ENCODE assay signal across 20 cellular contexts in the genomic region with DNA sequence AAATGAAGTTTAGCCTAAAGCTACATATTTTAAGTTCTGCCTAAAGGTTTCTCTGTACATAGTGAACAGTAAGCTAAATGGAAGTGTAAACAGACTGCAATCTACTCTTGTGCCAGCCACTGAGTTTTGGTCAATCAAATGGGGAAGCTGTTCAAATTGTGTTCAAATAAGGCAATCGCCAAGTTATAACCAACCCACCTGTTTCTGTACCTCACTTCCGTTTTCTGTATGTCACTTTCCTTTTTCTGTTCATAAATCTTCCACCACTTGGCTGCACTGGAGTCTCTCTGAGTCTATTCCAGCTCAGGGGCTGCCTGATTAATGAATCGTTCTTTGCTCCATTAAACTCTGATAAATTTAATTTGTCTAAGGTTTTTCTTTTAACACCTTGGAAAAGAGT. TPM values are rescaled to one million over a fixed set of nuclear protein-coding genes. Genes with fewer than 3 reads are reported as not detected.
A peak's percentile ranks its signal among the peaks of the same experiment; 100 is the strongest.
DNase-seq lines count a peak whose midpoint lies in the region; ATAC-seq, FAIRE-seq and TF ChIP-seq lines count a peak whose summit lies in the region.
"Had no signal": no experiment of that assay in that cellular context is flagged by ENCODE, and none has a peak within 500 bp of the region (broad histone marks: within the 10 kb centered on the region; RNA-seq: fewer than 3 reads in every experiment).

No MANE protein-coding gene starts in this region.

- H3K36me3 ChIP-seq in OCI-LY7 (ENCODE audit: insufficient read depth, low read length) (no peaks in the 10 kb centered on the region), Caco-2 (ENCODE audit: control insufficient read depth, insufficient read depth, low read length) (no peaks in the 10 kb centered on the region)
- H3K36me3 ChIP-seq: cardiac muscle cell had no signal

- H3K4me3 Mint-ChIP-seq in Caco-2 (ENCODE audit: unreplicated experiment) (no peak overlapping the region), endothelial cell (ENCODE audit: unreplicated experiment) (no peak overlapping the region)
- H3K4me3 Mint-ChIP-seq: activated naive CD8-positive, alpha-beta T cell treated with anti-CD3 and anti-CD28 coated beads, Interleukin-2, amount 10 ng/mL, durations not matched to agents 7 days and 5 days; nephron progenitor cell had no signal

- H3K27me3 Mint-ChIP-seq in Caco-2 (ENCODE audit: insufficient read depth, unreplicated experiment) (no peaks in the 10 kb centered on the region), endothelial cell (ENCODE audit: unreplicated experiment) (peaks cover 2% of the 10 kb centered on the region)

- H3K27ac Mint-ChIP-seq in Caco-2 (ENCODE audit: unreplicated experiment) (no peak overlapping the region), endothelial cell (ENCODE audit: unreplicated experiment) (no peak overlapping the region)
- H3K27ac Mint-ChIP-seq: activated naive CD8-positive, alpha-beta T cell treated with anti-CD3 and anti-CD28 coated beads, Interleukin-2, amount 10 ng/mL, durations not matched to agents 7 days and 5 days; nephron progenitor cell had no signal

- TF ChIP-seq CTCF in OCI-LY7 (conservative IDR thresholded peaks at IDR 0.05; ENCODE audit: low read length) (no peak), Caco-2 (IDR thresholded peaks at IDR 0.05; ENCODE audit: insufficient read depth in 1 of 2, low read depth in 1 of 2, low read length in 1 of 2, severe bottlenecking in 1 of 2, unreplicated experiment in 1 of 2) (no peak), endothelial cell (IDR thresholded peaks at IDR 0.05; ENCODE audit: unreplicated experiment) (no peak)

- TF ChIP-seq POLR2A in GM12891 (IDR thresholded peaks at IDR 0.05; ENCODE audit: low read depth, low read length) = no peak

- peak overlapping the region; percentile 84 for H3K27ac ChIP-seq in OCI-LY7 (ENCODE audit: low read depth, low read length, poor library complexity, severe bottlenecking)
- H3K27ac ChIP-seq: cardiac muscle cell, foreskin keratinocyte, KMS-11, SK-N-MC had no signal

- POLR2A ChIA-PET in OCI-LY7 (lab: Charles Lee) = interaction anchor here (0.5 to 3.3 kb wide), 5 partner anchors 9 to 356 kb away, joined by 3 to 18 read pairs (median 4); a partner anchor contains a TSS
- POLR2A ChIA-PET in Caco-2 (lab: Charles Lee) = no interaction called here

- no peak for DNase-seq in GM12891 (ENCODE audit: insufficient read length, low spot score)
- peak; percentile 80 for DNase-seq in OCI-LY7 (ENCODE audit: low spot score)
- no peak for DNase-seq in left colon
- no peak for DNase-seq in head of caudate nucleus
- no peak for DNase-seq in NCI-H2081 treated with DMSO at 0.1 percent for 48 hours (lab: John Stamatoyannopoulos, UW)
- no peak for DNase-seq in Caco-2
- no peak for DNase-seq in endothelial cell (ENCODE audit: low spot score)
- DNase-seq: activated CD8-positive, alpha-beta memory T cell treated with anti-CD3 and anti-CD28 coated beads, Interleukin-2, amount 50 U/mL, for 4 hours; activated naive CD8-positive, alpha-beta T cell treated with anti-CD3 and anti-CD28 coated beads, Interleukin-2, amount 10 ng/mL, durations not matched to agents 7 days and 5 days; foreskin keratinocyte; NCI-H1930; NCI-H774; nephron progenitor cell; retina had no signal

- H3K9me3 Mint-ChIP-seq in Caco-2 (ENCODE audit: unreplicated experiment) (peaks cover 5% of the 10 kb centered on the region), endothelial cell (ENCODE audit: unreplicated experiment) (no peaks in the 10 kb centered on the region)
- H3K9me3 Mint-ChIP-seq: activated naive CD8-positive, alpha-beta T cell treated with anti-CD3 and anti-CD28 coated beads, Interleukin-2, amount 10 ng/mL, durations not matched to agents 7 days and 5 days; nephron progenitor cell had no signal

- H3K4me1 Mint-ChIP-seq in Caco-2 (ENCODE audit: low read depth, unreplicated experiment) (peaks cover 14% of the 10 kb centered on the region), endothelial cell (ENCODE audit: unreplicated experiment) (peaks cover 5% of the 10 kb centered on the region)

- H3K9me3 ChIP-seq in OCI-LY7 (ENCODE audit: low read length) (no peaks in the 10 kb centered on the region), Caco-2 (no peaks in the 10 kb centered on the region)

- FAIRE-seq in GM12891 (lab: Jason Lieb, UNC) = peak; percentile 64
- FAIRE-seq: endometrium had no signal

- H3K4me3 ChIP-seq in OCI-LY7 (ENCODE audit: low read depth, low read length, poor library complexity, severe bottlenecking) (peak overlapping the region; percentile 28), Caco-2 (ENCODE audit: low read depth, low read length) (no peak overlapping the region)
- H3K4me3 ChIP-seq: cardiac muscle cell, lung, SK-N-MC had no signal

- H3K9me2 ChIP-seq in OCI-LY7 (ENCODE audit: insufficient read depth, low read length) = no peaks in the 10 kb centered on the region

- H3K36me3 Mint-ChIP-seq in Caco-2 (ENCODE audit: insufficient read depth, unreplicated experiment) (no peaks in the 10 kb centered on the region), endothelial cell (ENCODE audit: low read depth, unreplicated experiment) (no peaks in the 10 kb centered on the region)
- H3K36me3 Mint-ChIP-seq: activated naive CD8-positive, alpha-beta T cell treated with anti-CD3 and anti-CD28 coated beads, Interleukin-2, amount 10 ng/mL, durations not matched to agents 7 days and 5 days had no signal

- no peaks in the 10 kb centered on the region for H3K79me2 ChIP-seq in OCI-LY7 (ENCODE audit: insufficient read depth, low read depth, low read length)

- H3K4me1 ChIP-seq in OCI-LY7 (ENCODE audit: insufficient read depth, low read length, poor library complexity, severe bottlenecking) (peaks cover 38% of the 10 kb centered on the region), Caco-2 (peaks cover 23% of the 10 kb centered on the region)

- ATAC-seq in HG03378 (IDR thresholded peaks at IDR 0.05; ENCODE audit: unreplicated experiment) (peak; percentile 53), left colon (peak; percentile 34)
- ATAC-seq: foreskin keratinocyte had no signal

- CTCF ChIA-PET in OCI-LY7 (lab: Charles Lee; ENCODE audit: unreplicated experiment) = no interaction called here
- CTCF ChIA-PET in Caco-2 (lab: Charles Lee) = interaction anchor here (1.0 to 1.2 kb wide), 2 partner anchors 11 to 82 kb away, joined by 4 to 5 read pairs; a partner anchor contains a TSS

- no peaks in the 10 kb centered on the region for H3K27me3 ChIP-seq in Caco-2 (replicated peaks; ENCODE audit: control insufficient read depth, insufficient read depth, low read length)
- H3K27me3 ChIP-seq: cardiac muscle cell, foreskin keratinocyte had no signal

- intact Hi-C loops in OCI-LY7 (cut with micrococcal nuclease; ENCODE audit: unreplicated experiment) = no loop called here
- intact Hi-C loops in left colon (cut with DNase I, micrococcal nuclease) = no loop called here
- intact Hi-C loops in head of caudate nucleus (cut with DNase I) = no loop called here
- intact Hi-C loops in Caco-2 (cut with micrococcal nuclease; ENCODE audit: unreplicated experiment) = no loop called here

- peak overlapping the region; percentile 81 for H2AFZ ChIP-seq in OCI-LY7 (ENCODE audit: low read length)

- no peaks in the 10 kb centered on the region for H4K20me1 ChIP-seq in OCI-LY7 (ENCODE audit: insufficient read depth, low read length)

- BruUV-seq in OCI-LY7 (replicated peaks; lab: Mats Ljungman, UMichigan) (no TSS peak), Caco-2 (replicated peaks; lab: Mats Ljungman, UMichigan) (no TSS peak)

- peak overlapping the region; percentile 53 for H3K4me2 ChIP-seq in OCI-LY7 (ENCODE audit: low read length)
- H3K4me2 ChIP-seq: KMS-11 had no signal

TF ChIP-seq in GM12891, 5 proteins besides CTCF, POLR2A, EP300 and RAD21:
- TF ChIP-seq SPI1 (IDR thresholded peaks at IDR 0.05; ENCODE audit: low read depth, low read length) (peak; percentile 84), TAF1 (IDR thresholded peaks at IDR 0.05; ENCODE audit: low read depth, low read length) (no peak)

RNA-seq across cellular contexts. Expression of a gene that starts 10.8 kb away (rescaled TPM):
- 6.1 TPM for polyA plus RNA-seq in GM12891 (2012; ENCODE audit: low read depth, missing spikeins)
- 7.2 TPM in 2 replicates for total RNA-seq in OCI-LY7 (2014; rRNA removed; shearing (Covaris generic))
- total RNA-seq in OCI-LY7 (2022) = 21.5 and 23.3 TPM in 2 replicates
- total RNA-seq in left colon = 10 to 100 TPM in 1 of 2 donors, 1 to 10 TPM in 1; 7.3 to 11.0 TPM
- total RNA-seq in Caco-2 (2022) = 7.1 and 9.5 TPM in 2 replicates
- 9.0 TPM for total RNA-seq in endothelial cell (ENCODE audit: unreplicated experiment)
